In the genomic region with DNA sequence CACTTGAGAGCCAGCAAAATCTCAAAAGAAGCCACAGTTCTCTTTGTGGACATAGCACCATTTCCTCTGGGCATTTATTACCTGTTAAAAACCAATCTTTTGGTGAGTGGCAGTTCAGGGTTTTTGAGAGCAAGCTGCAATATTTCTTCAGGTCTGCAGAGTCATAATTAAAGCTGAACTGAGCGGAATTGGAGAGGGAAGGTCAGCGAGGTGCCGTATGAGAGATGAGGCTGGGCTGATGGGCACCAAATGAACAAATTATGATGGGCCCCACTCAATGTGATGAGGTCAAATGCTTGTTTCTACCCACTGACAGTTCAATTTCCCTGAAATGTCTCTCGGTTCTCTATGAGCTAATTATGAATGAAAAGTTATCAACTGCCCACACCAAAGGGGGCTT, we compare ENCODE assay signal across 17 cellular contexts.
"Had no signal": no experiment of that assay in that cellular context is flagged by ENCODE, and none has a peak within 500 bp of the region (broad histone marks: within the 10 kb centered on the region; RNA-seq: fewer than 3 reads in every experiment).

No MANE protein-coding gene starts in this region.

- DNase-seq: Kasumi-1; MV-4-11; NCI-H1048; NCI-H1105; NCI-H1436; NCI-H187; NCI-H2029; NCI-H2081 treated with DMSO at 0.1 percent for 48 hours; NCI-H345; NCI-H524; NCI-H526 treated with DMSO at 0.1 percent for 48 hours; NK-92 treated with Interleukin-12 subunit alpha and Interleukin-12 subunit beta, amount 100 ng/mL, for 24 hours; PC-3; SHP77; T-helper 2 cell had no signal

- ATAC-seq: K562, Panc1, PC-3 had no signal
